Comparison of ENCODE assay signal across 16 cellular contexts in the genomic region with DNA sequence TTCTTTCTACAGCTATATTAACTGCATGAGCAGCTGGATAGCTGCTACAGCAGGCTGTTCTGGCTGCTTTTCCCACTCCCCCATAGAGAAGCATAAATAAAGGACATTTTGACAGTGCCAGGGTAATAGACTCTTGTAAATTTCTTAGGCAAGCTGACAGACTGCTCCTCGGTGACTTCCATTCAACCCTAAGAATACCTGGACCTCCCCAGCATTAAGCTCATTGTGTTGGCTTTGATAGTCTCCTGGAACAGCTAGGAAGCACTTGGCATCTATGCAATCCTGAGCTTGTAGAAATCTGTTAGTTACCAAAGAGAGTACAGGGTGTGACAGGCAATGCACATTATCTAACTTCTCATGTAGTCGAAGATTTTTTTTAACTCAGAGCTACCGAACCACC.
A peak's percentile ranks its signal among the peaks of the same experiment; 100 is the strongest.
DNase-seq lines count a peak whose midpoint lies in the region; ATAC-seq and TF ChIP-seq lines count a peak whose summit lies in the region.
"Had no signal": no experiment of that assay in that cellular context is flagged by ENCODE, and none has a peak within 500 bp of the region (broad histone marks: within the 10 kb centered on the region; RNA-seq: fewer than 3 reads in every experiment).

No MANE protein-coding gene starts in this region.

- H3K27me3 ChIP-seq in MM.1S (replicated peaks; ENCODE audit: insufficient read depth, low read length): no peaks in the 10 kb centered on the region
- H3K27me3 ChIP-seq: MG63 had no signal

- H3K27ac ChIP-seq in MM.1S (ENCODE audit: low read length): no peak overlapping the region
- H3K27ac ChIP-seq: KMS-11, PC-9 had no signal

- no peaks in the 10 kb centered on the region for H3K9me2 ChIP-seq in MM.1S (replicated peaks; ENCODE audit: insufficient read depth, low read length)
- H3K9me2 ChIP-seq: SK-N-SH had no signal

- TF ChIP-seq CTCF in MM.1S (IDR thresholded peaks at IDR 0.05; ENCODE audit: low read length): no peak

- no peak overlapping the region for H3K9ac ChIP-seq in MM.1S (ENCODE audit: low read length)
- H3K9ac ChIP-seq: KMS-11, SK-N-SH had no signal

- intact Hi-C loops in sciatic nerve (cut with DNase I): no loop called here

- no peaks in the 10 kb centered on the region for H3K36me3 ChIP-seq in MM.1S (replicated peaks; ENCODE audit: insufficient read depth, low read length)
- H3K36me3 ChIP-seq: HAP-1, MG63 had no signal

- no peaks in the 10 kb centered on the region for H3K4me1 ChIP-seq in MM.1S (ENCODE audit: low read length)
- H3K4me1 ChIP-seq: Caco-2, HAP-1 had no signal

- H4K20me1 ChIP-seq in MM.1S (ENCODE audit: insufficient read depth, low read length): no peaks in the 10 kb centered on the region

- H3K9me3 ChIP-seq in MM.1S (replicated peaks; ENCODE audit: insufficient read depth, low read length): no peaks in the 10 kb centered on the region
- H3K9me3 ChIP-seq: Caco-2, HAP-1, MG63, SK-N-SH had no signal

- H3K4me2 ChIP-seq in MM.1S (ENCODE audit: low read depth, low read length): no peak overlapping the region
- H3K4me2 ChIP-seq: KMS-11, PC-9, SK-N-SH had no signal

- no peaks in the 10 kb centered on the region for H3F3A ChIP-seq in MM.1S (ENCODE audit: insufficient read depth, low read length)

- no peaks in the 10 kb centered on the region for H3K79me2 ChIP-seq in MM.1S (ENCODE audit: low read length)

- peak; percentile 49 for ATAC-seq in sciatic nerve
- ATAC-seq: GM12878 had no signal

- no peak overlapping the region for H2AFZ ChIP-seq in MM.1S (ENCODE audit: low read length)
- H2AFZ ChIP-seq: PC-9 had no signal

- in situ Hi-C loops in KBM-7 (cut with MboI; ENCODE audit: low pct_unique_long_range_greater_than_20kb, low sequenced_read_pairs): no loop called here

- peak; percentile 5 for DNase-seq in NCI-H510A treated with DMSO at 0.1 percent for 48 hours (lab: John Stamatoyannopoulos, UW)
- DNase-seq in NCI-H510A (lab: John Stamatoyannopoulos, UW): no peak
- DNase-seq in astrocyte of the hippocampus (ENCODE audit: low read depth, low spot score): peak; percentile 36
- peak; percentile 45 for DNase-seq in inferior parietal cortex (ENCODE audit: extremely low spot score)
- no peak for DNase-seq in sciatic nerve (ENCODE audit: low spot score)
- no peak for DNase-seq in KBM-7
- DNase-seq in MM.1S: no peak
- DNase-seq in NCI-H2107 treated with DMSO at 0.1 percent for 48 hours (lab: John Stamatoyannopoulos, UW; ENCODE audit: unreplicated experiment): no peak
- DNase-seq: Caco-2, MG63, NCI-H2029 treated with DMSO at 0.1 percent for 48 hours, PC-9, SK-N-SH had no signal

- no peak overlapping the region for H3K4me3 ChIP-seq in MM.1S (ENCODE audit: low read length)
- H3K4me3 ChIP-seq: GM12878, HAP-1, MG63, PC-9 had no signal

Comparison
In these comparisons a context has a peak if more than half of its experiments do, and no peak if none do; other contexts are left out.
1. DNase-seq: peak in NCI-H510A treated with DMSO at 0.1 percent for 48 hours (single experiment), astrocyte of the hippocampus (single experiment) and inferior parietal cortex (single experiment); none in NCI-H510A (single experiment), sciatic nerve (single experiment), KBM-7 (single experiment), MM.1S (single experiment) and NCI-H2107 treated with DMSO at 0.1 percent for 48 hours (single experiment).